Comparison of ENCODE assay signal across 9 cellular contexts in the genomic region with DNA sequence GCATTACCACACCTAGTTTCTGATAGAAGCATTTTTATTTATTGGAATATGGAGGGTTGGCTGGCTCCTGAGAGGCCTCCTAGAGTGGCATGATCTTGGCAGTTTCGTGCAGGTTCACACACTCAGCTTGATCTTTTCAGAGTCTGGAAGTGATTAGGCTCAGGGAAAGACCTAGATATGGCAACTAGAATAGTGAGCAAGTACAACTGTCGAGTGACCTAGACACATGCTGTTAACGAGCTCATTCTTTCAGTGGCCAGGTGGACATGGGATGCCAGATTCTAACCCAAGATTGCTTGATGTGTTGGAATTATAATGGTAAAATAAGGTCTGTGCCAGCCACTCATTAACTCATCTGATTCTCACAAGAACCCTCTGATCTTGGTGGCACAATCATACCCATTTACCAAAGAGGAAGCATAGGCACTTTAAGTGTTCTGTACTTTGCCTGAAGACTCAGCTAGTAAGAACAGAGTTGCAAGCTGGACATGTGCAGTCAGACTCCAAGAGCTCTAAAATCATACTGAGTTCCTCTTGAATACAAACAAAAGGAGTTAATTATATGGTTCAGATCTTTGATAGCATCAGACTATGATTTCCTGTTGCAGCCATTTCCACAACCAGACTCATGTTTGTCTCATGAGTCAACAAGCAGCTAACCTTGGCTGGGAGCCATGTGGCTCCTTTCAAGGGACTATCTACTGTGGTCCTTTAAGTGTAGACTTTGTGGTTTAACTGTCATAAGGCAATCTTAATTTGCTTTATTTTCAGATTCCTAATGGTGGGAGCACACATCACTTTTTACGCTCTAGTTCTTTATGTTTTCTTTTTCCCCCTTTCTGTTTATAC.
DNase-seq lines count a peak whose midpoint lies in the region; ATAC-seq and TF ChIP-seq lines count a peak whose summit lies in the region.
"Had no signal": no experiment of that assay in that cellular context is flagged by ENCODE, and none has a peak within 500 bp of the region (broad histone marks: within the 10 kb centered on the region; RNA-seq: fewer than 3 reads in every experiment).

No MANE protein-coding gene starts in this region.

- ATAC-seq in WTC11, result no peak
- peak; percentile 91 for ATAC-seq in naive thymus-derived CD4-positive, alpha-beta T cell
- ATAC-seq in GM18505 (IDR thresholded peaks at IDR 0.05; ENCODE audit: unreplicated experiment), result no peak

- H3K9me3 Mint-ChIP-seq in WTC11, result no peaks in the 10 kb centered on the region
- H3K9me3 Mint-ChIP-seq in naive thymus-derived CD4-positive, alpha-beta T cell, result no peaks in the 10 kb centered on the region
- H3K9me3 Mint-ChIP-seq: naive B cell had no signal

- TF ChIP-seq EP300 in transverse colon (IDR thresholded peaks at IDR 0.05; ENCODE audit: low read depth), result no peak

- no peaks in the 10 kb centered on the region for H3K27me3 ChIP-seq in naive thymus-derived CD4-positive, alpha-beta T cell (ENCODE audit: control insufficient read depth in 2 of 2, insufficient read depth in 2 of 2, low read length in 2 of 2)
- no peaks in the 10 kb centered on the region for H3K27me3 ChIP-seq in transverse colon
- no peaks in the 10 kb centered on the region for H3K27me3 ChIP-seq in MM.1S (replicated peaks; ENCODE audit: insufficient read depth, low read length)

- H3K79me2 ChIP-seq in MM.1S (ENCODE audit: low read length), result no peaks in the 10 kb centered on the region

- H3K4me3 ChIP-seq in naive thymus-derived CD4-positive, alpha-beta T cell (ENCODE audit: low read length), result no peak overlapping the region
- H3K4me3 ChIP-seq in transverse colon (no peak overlapping the region), MM.1S (ENCODE audit: low read length) (no peak overlapping the region)

- TF ChIP-seq POLR2A in transverse colon (IDR thresholded peaks at IDR 0.05) (no peak), GM18505 (IDR thresholded peaks at IDR 0.05; ENCODE audit: borderline replicate concordance, extremely low read depth, insufficient read depth, insufficient read length) (no peak)

- H3K9me3 ChIP-seq in naive thymus-derived CD4-positive, alpha-beta T cell (ENCODE audit: control insufficient read depth in 2 of 3, low read length in 3 of 3), result no peaks in the 10 kb centered on the region
- H3K9me3 ChIP-seq in transverse colon, result no peaks in the 10 kb centered on the region
- no peaks in the 10 kb centered on the region for H3K9me3 ChIP-seq in MM.1S (replicated peaks; ENCODE audit: insufficient read depth, low read length)

- no peaks in the 10 kb centered on the region for H3K36me3 ChIP-seq in naive thymus-derived CD4-positive, alpha-beta T cell (ENCODE audit: control insufficient read depth in 2 of 3, insufficient read depth in 3 of 3, low read length in 3 of 3)
- H3K36me3 ChIP-seq in transverse colon (peaks cover 0 to 9% (median 2%) of the 10 kb centered on the region in 4 donors), MM.1S (replicated peaks; ENCODE audit: insufficient read depth, low read length) (no peaks in the 10 kb centered on the region)

- H3K4me1 ChIP-seq in naive thymus-derived CD4-positive, alpha-beta T cell (ENCODE audit: control insufficient read depth in 2 of 2, insufficient read depth in 2 of 2, low read length in 2 of 2), result peaks cover 6 to 16% of the 10 kb centered on the region in 2 donors
- peaks cover 0 to 23% (median 3%) of the 10 kb centered on the region in 4 donors for H3K4me1 ChIP-seq in transverse colon
- no peaks in the 10 kb centered on the region for H3K4me1 ChIP-seq in MM.1S (ENCODE audit: low read length)

- no peaks in the 10 kb centered on the region for H3F3A ChIP-seq in MM.1S (ENCODE audit: insufficient read depth, low read length)

- CTCF ChIA-PET in WTC11 (lab: Charles Lee), result no interaction called here
- CTCF ChIA-PET in naive thymus-derived CD4-positive, alpha-beta T cell (lab: Charles Lee), result interaction anchor here (1.7 kb wide), 1 partner anchor 15 kb away, joined by 4 read pairs; no protein-coding TSS in a partner anchor

- peaks cover 45% of the 10 kb centered on the region for H3K36me3 Mint-ChIP-seq in WTC11
- H3K36me3 Mint-ChIP-seq in naive thymus-derived CD4-positive, alpha-beta T cell, result peaks cover 0 to 4% (median 0%) of the 10 kb centered on the region in 5 donors
- H3K36me3 Mint-ChIP-seq: naive B cell had no signal

- no peak overlapping the region for H3K9ac ChIP-seq in MM.1S (ENCODE audit: low read length)

- intact Hi-C loops in naive thymus-derived CD4-positive, alpha-beta T cell (cut with micrococcal nuclease), result no loop called here
- intact Hi-C loops in transverse colon (cut with DNase I; ENCODE audit: low total_unique reads), result loop anchor here (10.0 kb wide), 1 partner anchor 699 kb away; no protein-coding TSS in a partner anchor

- 78% methylated on average over 4 of the region's 4 CpGs for WGBS in transverse colon (ENCODE audit: low coverage in 1 of 2), 2 donors

- H3K4me1 Mint-ChIP-seq in WTC11, result 0 out of 2 replicates have a peak, but pooled peaks cover 3% of the 10 kb centered on the region
- peaks cover 0 to 14% (median 10%) of the 10 kb centered on the region in 7 donors for H3K4me1 Mint-ChIP-seq in naive thymus-derived CD4-positive, alpha-beta T cell
- H3K4me1 Mint-ChIP-seq: naive B cell had no signal

- TF ChIP-seq CTCF in WTC11 (IDR thresholded peaks at IDR 0.05) (no peak), transverse colon (IDR thresholded peaks at IDR 0.05) (no peak), MM.1S (IDR thresholded peaks at IDR 0.05; ENCODE audit: low read length) (no peak)

- POLR2A ChIA-PET in WTC11 (lab: Charles Lee), result interaction anchor here (0.5 kb wide), 1 partner anchor 10 kb away, joined by 3 read pairs; no protein-coding TSS in a partner anchor
- POLR2A ChIA-PET in naive thymus-derived CD4-positive, alpha-beta T cell (lab: Charles Lee), result no interaction called here

- no peaks in the 10 kb centered on the region for H4K20me1 ChIP-seq in MM.1S (ENCODE audit: insufficient read depth, low read length)

- H3K27ac Mint-ChIP-seq in WTC11, result peak overlapping the region; percentile 43; the same call in 1 of the 2 replicates
- H3K27ac Mint-ChIP-seq in naive thymus-derived CD4-positive, alpha-beta T cell, result peak overlapping the region in 2 of 9 donors; percentile 4 to 15
- H3K27ac Mint-ChIP-seq: naive B cell had no signal

- no peak overlapping the region for H3K4me2 ChIP-seq in MM.1S (ENCODE audit: low read depth, low read length)

- DNase-seq in COR-L47 (lab: John Stamatoyannopoulos, UW) (peak; percentile 83), NCI-H146 treated with DMSO at 0.1 percent for 48 hours (lab: John Stamatoyannopoulos, UW; ENCODE audit: unreplicated experiment) (peak; percentile 92), WTC11 (ENCODE audit: low spot score) (no peak), transverse colon (peak; percentile 44), MM.1S (no peak)
- peak; percentile 41 for DNase-seq in effector CD4-positive, alpha-beta T cell
- DNase-seq in naive thymus-derived CD4-positive, alpha-beta T cell, result peak in 7 of 9 donors; percentile 20 to 52 (median 39)
- DNase-seq: naive B cell had no signal

- no peak overlapping the region for H3K4me3 Mint-ChIP-seq in WTC11
- peak overlapping the region in 1 of 10 donors; percentile 16 for H3K4me3 Mint-ChIP-seq in naive thymus-derived CD4-positive, alpha-beta T cell
- H3K4me3 Mint-ChIP-seq: naive B cell had no signal

- no peak overlapping the region for H3K27ac ChIP-seq in naive thymus-derived CD4-positive, alpha-beta T cell (ENCODE audit: low read depth, low read length)
- peak overlapping the region in 2 of 4 donors; percentile 25 to 45 for H3K27ac ChIP-seq in transverse colon
- no peak overlapping the region for H3K27ac ChIP-seq in MM.1S (ENCODE audit: low read length)

- in situ Hi-C loops in transverse colon (cut with MboI; ENCODE audit: low pct_ligation_motif_present in 1 of 4, low pct_unique_long_range_greater_than_20kb in 1 of 4, low sequenced_read_pairs in 3 of 4), result no loop called here

- H3K9me2 ChIP-seq in MM.1S (replicated peaks; ENCODE audit: insufficient read depth, low read length), result no peaks in the 10 kb centered on the region

- no peaks in the 10 kb centered on the region for H3K27me3 Mint-ChIP-seq in WTC11 (ENCODE audit: low read depth)
- H3K27me3 Mint-ChIP-seq in naive thymus-derived CD4-positive, alpha-beta T cell, result no peaks in the 10 kb centered on the region
- H3K27me3 Mint-ChIP-seq: naive B cell had no signal

- no peak overlapping the region for H2AFZ ChIP-seq in MM.1S (ENCODE audit: low read length)

TF ChIP-seq in WTC11, 78 proteins besides CTCF, POLR2A, EP300 and RAD21 (continues in another document):
- TF ChIP-seq SP1 (CRISPR knock-in tag; conservative IDR thresholded peaks at IDR 0.05) (no peak), FOXP1 (CRISPR knock-in tag; IDR thresholded peaks at IDR 0.05; ENCODE audit: borderline replicate concordance) (no peak)
- TF ChIP-seq, protein P1, sequence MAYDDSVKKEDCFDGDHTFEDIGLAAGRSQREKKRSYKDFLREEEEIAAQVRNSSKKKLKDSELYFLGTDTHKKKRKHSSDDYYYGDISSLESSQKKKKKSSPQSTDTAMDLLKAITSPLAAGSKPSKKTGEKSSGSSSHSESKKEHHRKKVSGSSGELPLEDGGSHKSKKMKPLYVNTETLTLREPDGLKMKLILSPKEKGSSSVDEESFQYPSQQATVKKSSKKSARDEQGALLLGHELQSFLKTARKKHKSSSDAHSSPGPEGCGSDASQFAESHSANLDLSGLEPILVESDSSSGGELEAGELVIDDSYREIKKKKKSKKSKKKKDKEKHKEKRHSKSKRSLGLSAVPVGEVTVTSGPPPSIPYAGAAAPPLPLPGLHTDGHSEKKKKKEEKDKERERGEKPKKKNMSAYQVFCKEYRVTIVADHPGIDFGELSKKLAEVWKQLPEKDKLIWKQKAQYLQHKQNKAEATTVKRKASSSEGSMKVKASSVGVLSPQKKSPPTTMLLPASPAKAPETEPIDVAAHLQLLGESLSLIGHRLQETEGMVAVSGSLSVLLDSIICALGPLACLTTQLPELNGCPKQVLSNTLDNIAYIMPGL (CRISPR knock-in tag; IDR thresholded peaks at IDR 0.05), result no peak

Comparison
In these comparisons a context has a peak if more than half of its experiments do, and no peak if none do; other contexts are left out.
1. DNase-seq: peak in COR-L47 (single experiment), NCI-H146 treated with DMSO at 0.1 percent for 48 hours (single experiment), effector CD4-positive, alpha-beta T cell (single experiment), naive thymus-derived CD4-positive, alpha-beta T cell (7 of 9) and transverse colon (single experiment); none in WTC11 (single experiment) and MM.1S (single experiment).